In the genomic region with DNA sequence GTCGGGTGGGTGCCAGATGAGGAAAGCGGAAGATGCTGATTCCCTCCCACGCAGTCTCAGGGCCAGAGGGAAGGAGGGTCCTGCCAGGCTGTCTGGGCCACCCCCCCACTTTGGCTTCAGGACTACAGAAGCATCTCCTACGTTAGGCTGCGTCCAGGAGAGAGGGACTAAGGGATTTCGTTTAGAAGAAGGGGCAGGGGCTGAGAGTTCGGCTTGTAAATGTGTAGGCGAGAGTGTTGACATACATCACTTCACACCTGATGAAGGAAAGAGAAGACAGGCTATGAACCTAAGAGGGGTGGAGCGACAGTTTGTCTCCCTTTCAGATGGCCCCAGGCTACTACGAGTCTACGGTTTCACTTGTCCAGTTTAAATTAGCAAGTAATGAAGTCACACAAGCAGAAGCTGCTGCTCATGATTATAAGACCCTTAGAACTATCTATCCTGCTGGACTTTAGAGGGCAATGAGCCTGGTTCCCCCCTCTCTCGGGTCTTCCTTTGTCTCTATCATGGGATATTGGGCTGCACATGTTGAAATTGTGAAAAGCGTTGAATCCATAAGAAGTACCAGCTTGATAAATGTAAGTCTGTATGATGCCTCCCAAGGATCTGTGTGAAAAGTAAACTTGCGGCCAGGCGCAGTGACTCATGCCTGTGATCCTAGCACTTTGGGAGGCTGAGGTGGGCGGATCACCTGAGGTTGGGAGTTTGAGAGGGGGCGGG, we compare ENCODE assay signal across 10 cellular contexts.
DNase-seq lines count a peak whose midpoint lies in the region; ATAC-seq and TF ChIP-seq lines count a peak whose summit lies in the region.
"Had no signal": no experiment of that assay in that cellular context is flagged by ENCODE, and none has a peak within 500 bp of the region (broad histone marks: within the 10 kb centered on the region; RNA-seq: fewer than 3 reads in every experiment).

No MANE protein-coding gene starts in this region.

- H3K4me1 ChIP-seq in right cardiac atrium (ENCODE audit: control insufficient read depth, insufficient read depth, low read length): peaks cover 19% of the 10 kb centered on the region
- peaks cover 64% of the 10 kb centered on the region for H3K4me1 ChIP-seq in mesodermal cell (ENCODE audit: control insufficient read depth, insufficient read depth, low read length, poor library complexity, severe bottlenecking)
- peaks cover 9 to 35% of the 10 kb centered on the region in 2 donors for H3K4me1 ChIP-seq in uterus

- H3K27me3 ChIP-seq in right cardiac atrium (ENCODE audit: control insufficient read depth, insufficient read depth) (no peaks in the 10 kb centered on the region), uterus (no peaks in the 10 kb centered on the region)

- TF ChIP-seq POLR2A in uterus (IDR thresholded peaks at IDR 0.05): no peak

- H3K27ac Mint-ChIP-seq in activated CD4-positive, alpha-beta T cell treated with anti-CD3 and anti-CD28 coated beads for 36 hours: no peak overlapping the region

- ATAC-seq in Right ventricle myocardium inferior (peak; percentile 22), right cardiac atrium (no peak)
- ATAC-seq in activated CD4-positive, alpha-beta T cell treated with anti-CD3 and anti-CD28 coated beads for 36 hours: no peak

- H3K27ac ChIP-seq in right cardiac atrium (ENCODE audit: low read length) (no peak overlapping the region), mesodermal cell (ENCODE audit: low read depth, low read length, severe bottlenecking) (peak overlapping the region; percentile 98), uterus (peak overlapping the region; percentile 93 to 95)

- DNase-seq in Right ventricle myocardium inferior (ENCODE audit: missing footprints) (no peak), right cardiac atrium (no peak), ecto neural progenitor cell (ENCODE audit: low spot score) (peak; percentile 43), uterus (peak; percentile 74 to 81), SK-N-DZ (ENCODE audit: low spot score) (no peak), cortex of kidney (lab: John Stamatoyannopoulos, UW) (no peak)
- no peak for DNase-seq in activated CD4-positive, alpha-beta T cell treated with anti-CD3 and anti-CD28 coated beads for 36 hours
- DNase-seq: activated CD8-positive, alpha-beta memory T cell treated with anti-CD3 and anti-CD28 coated beads, Interleukin-2, amount 50 U/mL, for 48 hours; NCI-H1694 had no signal

- H3K36me3 Mint-ChIP-seq in activated CD4-positive, alpha-beta T cell treated with anti-CD3 and anti-CD28 coated beads for 36 hours (ENCODE audit: low read depth): no peaks in the 10 kb centered on the region

- POLR2A ChIA-PET in activated CD4-positive, alpha-beta T cell treated with anti-CD3 and anti-CD28 coated beads for 36 hours (lab: Charles Lee): no interaction called here

- intact Hi-C loops in Right ventricle myocardium inferior (cut with DNase I): no loop called here
- intact Hi-C loops in right cardiac atrium (cut with DNase I): no loop called here
- intact Hi-C loops in uterus (cut with DNase I; ENCODE audit: low total_unique reads): loop anchor here (5.0 to 10.0 kb wide), 2 partner anchors 83 to 105 kb away; no protein-coding TSS in a partner anchor
- intact Hi-C loops in activated CD4-positive, alpha-beta T cell treated with anti-CD3 and anti-CD28 coated beads for 36 hours (cut with DNase I, micrococcal nuclease): loop anchor here in 1 of 2 experiments (10.0 kb wide), 1 partner anchor 235 kb away; no protein-coding TSS in a partner anchor

- H3K36me3 ChIP-seq in mesodermal cell (ENCODE audit: control insufficient read depth, insufficient read depth, low read length) (peaks cover 4% of the 10 kb centered on the region), uterus (no peaks in the 10 kb centered on the region)

- H3K9me3 Mint-ChIP-seq in activated CD4-positive, alpha-beta T cell treated with anti-CD3 and anti-CD28 coated beads for 36 hours (ENCODE audit: low read depth): no peaks in the 10 kb centered on the region

- no peaks in the 10 kb centered on the region for H3K27me3 Mint-ChIP-seq in activated CD4-positive, alpha-beta T cell treated with anti-CD3 and anti-CD28 coated beads for 36 hours

- H3K9me3 ChIP-seq in right cardiac atrium (ENCODE audit: control insufficient read depth, low read length) (no peaks in the 10 kb centered on the region), mesodermal cell (ENCODE audit: control insufficient read depth, low read length) (no peaks in the 10 kb centered on the region), uterus (no peaks in the 10 kb centered on the region)

- no peak overlapping the region for H3K4me3 Mint-ChIP-seq in activated CD4-positive, alpha-beta T cell treated with anti-CD3 and anti-CD28 coated beads for 36 hours

- 61% methylated on average over 17 of the region's 17 CpGs for WGBS in right cardiac atrium
- 77 to 85% methylated on average over 13 of the region's 17 CpGs for WGBS in mesodermal cell (ENCODE audit: insufficient coverage in 2 of 2), 2 experiments

- no peak for TF ChIP-seq CTCF in uterus (IDR thresholded peaks at IDR 0.05)

- CTCF ChIA-PET in activated CD4-positive, alpha-beta T cell treated with anti-CD3 and anti-CD28 coated beads for 36 hours (lab: Charles Lee): no interaction called here

- H3K4me1 Mint-ChIP-seq in activated CD4-positive, alpha-beta T cell treated with anti-CD3 and anti-CD28 coated beads for 36 hours: no peaks in the 10 kb centered on the region

- H3K4me3 ChIP-seq in right cardiac atrium (ENCODE audit: low read length) (no peak overlapping the region), mesodermal cell (ENCODE audit: extremely low read depth, insufficient read depth, low read length, poor library complexity, severe bottlenecking) (no peak overlapping the region), uterus (no peak overlapping the region)

Comparison
In these comparisons a context has a peak if more than half of its experiments do, and no peak if none do; other contexts are left out.
1. DNase-seq: peak in ecto neural progenitor cell (single experiment) and uterus (2 of 2); none in Right ventricle myocardium inferior (single experiment), right cardiac atrium (0 of 3), activated CD4-positive, alpha-beta T cell treated with anti-CD3 and anti-CD28 coated beads for 36 hours (single experiment), SK-N-DZ (single experiment) and cortex of kidney (single experiment).